ENCODE assay signal across 12 cellular contexts in the genomic region with DNA sequence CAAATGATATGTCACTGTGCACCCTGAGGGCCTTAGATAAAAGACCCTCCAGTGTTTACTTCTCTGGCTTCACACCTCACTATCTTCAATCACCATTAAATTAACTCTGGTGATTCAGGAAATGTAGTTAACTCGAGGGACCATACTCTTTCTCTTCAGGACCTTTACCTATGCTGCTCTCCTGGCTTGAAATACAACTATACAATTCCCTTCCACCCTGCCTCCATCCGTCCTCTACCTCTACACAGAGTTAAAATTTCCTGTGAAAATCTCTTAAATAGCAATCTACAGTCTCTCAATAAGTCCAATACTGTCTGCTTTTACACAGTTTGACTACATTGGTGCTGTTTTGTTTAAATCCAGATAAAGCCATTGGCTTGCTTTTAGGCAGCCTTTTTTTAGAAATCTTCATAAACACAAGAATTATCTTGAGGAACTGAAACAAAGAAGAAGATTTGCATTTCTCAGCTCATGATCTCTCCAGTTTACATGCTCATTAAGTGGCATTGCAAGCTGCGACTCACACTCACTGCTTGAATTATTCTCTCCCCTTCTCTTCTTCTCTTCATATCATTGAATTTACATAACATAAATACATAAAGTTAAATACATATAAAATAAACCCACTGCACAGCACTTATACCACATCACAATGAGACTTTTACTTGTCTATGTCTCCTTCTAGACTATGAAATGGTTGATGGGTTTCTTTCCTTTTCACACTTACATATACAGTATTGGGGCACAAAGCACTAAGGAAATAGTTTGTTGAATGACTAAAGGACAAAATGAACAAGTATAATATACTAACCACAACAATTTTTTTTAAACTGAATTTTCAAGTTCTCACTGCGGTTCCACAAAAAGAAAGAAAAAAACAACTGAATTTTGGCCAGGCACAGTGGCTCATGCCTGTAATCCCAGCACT.
A peak's percentile ranks its signal among the peaks of the same experiment; 100 is the strongest.
DNase-seq lines count a peak whose midpoint lies in the region; ATAC-seq and TF ChIP-seq lines count a peak whose summit lies in the region.
"Had no signal": no experiment of that assay in that cellular context is flagged by ENCODE, and none has a peak within 500 bp of the region (broad histone marks: within the 10 kb centered on the region; RNA-seq: fewer than 3 reads in every experiment).

No MANE protein-coding gene starts in this region.

- peaks cover 8% of the 10 kb centered on the region in 2 experiments for H3K4me1 Mint-ChIP-seq in H9
- H3K4me1 Mint-ChIP-seq: activated T-helper 17 cell treated with anti-CD3 and anti-CD28 coated beads, Interleukin-2, amount 50 U/mL, for 72 hours had no signal

- peaks cover 0 to 4% (median 0%) of the 10 kb centered on the region in 3 experiments; a peak in 1 of 7 replicates for H3K36me3 Mint-ChIP-seq in H9 (ENCODE audit: insufficient read depth in 1 of 3, low read depth in 3 of 3)

- H3K79me1 ChIP-seq in H9 (ENCODE audit: insufficient read depth, low read depth, low read length, poor library complexity, severe bottlenecking) = no peaks in the 10 kb centered on the region

- H3K23me2 ChIP-seq in H9 (ENCODE audit: insufficient read length, low read depth, low read length, poor library complexity, severe bottlenecking) = no peaks in the 10 kb centered on the region

- H3K4ac ChIP-seq in H9 (ENCODE audit: low read depth, low read length) = no peak overlapping the region

- H2AK5ac ChIP-seq in H9 (ENCODE audit: insufficient read length, low read length) = no peak overlapping the region

- no peak overlapping the region for H2BK120ac ChIP-seq in H9 (ENCODE audit: low read depth, low read length, poor library complexity, severe bottlenecking)

- no peak overlapping the region for H2AFZ ChIP-seq in H9 (ENCODE audit: low read length)
- H2AFZ ChIP-seq in smooth muscle cell (ENCODE audit: low read depth) = peak overlapping the region; percentile 5

- no peak overlapping the region for H2BK15ac ChIP-seq in H9 (ENCODE audit: low read depth, low read length)

- H3K14ac ChIP-seq in H9 (ENCODE audit: insufficient read depth, low read length) = no peak overlapping the region

- no peak overlapping the region for H3K23ac ChIP-seq in H9 (ENCODE audit: insufficient read length, low read depth, low read length)

- WGBS in H9 (ENCODE audit: extremely low coverage, insufficient read length, low lambda C conversion rate) = no CpG with 5 or more reads among the region's 4 CpGs
- WGBS in smooth muscle cell (ENCODE audit: low lambda C conversion rate) = 61% methylated on average over 4 of the region's 4 CpGs
- WGBS in spleen, 5 donors = 40 to 57% (median 45%) methylated on average over 4 of the region's 4 CpGs

- H3K79me2 ChIP-seq in H9 (ENCODE audit: insufficient read depth, low read length) = no peaks in the 10 kb centered on the region
- no peaks in the 10 kb centered on the region for H3K79me2 ChIP-seq in smooth muscle cell (ENCODE audit: low read depth)

- no peak overlapping the region for H3K18ac ChIP-seq in H9 (ENCODE audit: insufficient read length, low read depth, low read length)

- no peak overlapping the region for H3K9ac ChIP-seq in H9 (ENCODE audit: extremely low read depth, insufficient read length, low read length)
- H3K9ac ChIP-seq in smooth muscle cell (ENCODE audit: low read depth) = no peak overlapping the region

- intact Hi-C loops in spleen (cut with DNase I; ENCODE audit: low total_unique reads) = no loop called here

- no peak overlapping the region for H3K56ac ChIP-seq in H9 (ENCODE audit: insufficient read length, low read depth, low read length)

- H3K27me3 ChIP-seq in H9 (ENCODE audit: insufficient read depth, low read length) (no peaks in the 10 kb centered on the region), smooth muscle cell (ENCODE audit: low read depth) (no peaks in the 10 kb centered on the region), spleen (replicated peaks in 1 of 7) (no peaks in the 10 kb centered on the region)
- H3K27me3 ChIP-seq: colonic mucosa, stomach had no signal

- H3K27ac ChIP-seq in H9 (ENCODE audit: insufficient read length, low read depth, low read length) (no peak overlapping the region), smooth muscle cell (ENCODE audit: low read depth) (no peak overlapping the region), spleen (peak overlapping the region in 4 of 8 donors; percentile 29 to 57 (median 42))
- H3K27ac ChIP-seq: colonic mucosa, skin epidermis, stomach had no signal

- H2BK20ac ChIP-seq in H9 (ENCODE audit: low read depth, low read length, poor library complexity, severe bottlenecking) = no peak overlapping the region

- no peak overlapping the region for H4K8ac ChIP-seq in H9 (replicated peaks; ENCODE audit: insufficient read length, low read depth, low read length)

- H3K9me3 ChIP-seq in H9 (ENCODE audit: control insufficient read depth, low read depth, low read length) = no peaks in the 10 kb centered on the region
- no peaks in the 10 kb centered on the region for H3K9me3 ChIP-seq in smooth muscle cell (replicated peaks; ENCODE audit: low read depth)
- no peaks in the 10 kb centered on the region for H3K9me3 ChIP-seq in spleen
- H3K9me3 ChIP-seq: colonic mucosa, stomach had no signal

- H2BK5ac ChIP-seq in H9 (ENCODE audit: insufficient read length, low read length) = no peak overlapping the region

- H3F3A ChIP-seq in smooth muscle cell (ENCODE audit: low read depth) = no peaks in the 10 kb centered on the region

- no peaks in the 10 kb centered on the region for H3K9me3 Mint-ChIP-seq in H9
- H3K9me3 Mint-ChIP-seq: activated T-helper 17 cell treated with anti-CD3 and anti-CD28 coated beads, Interleukin-2, amount 50 U/mL, for 72 hours had no signal

- no peak overlapping the region for H2BK12ac ChIP-seq in H9 (ENCODE audit: insufficient read length, low read depth, low read length)

- no peak overlapping the region for H3T11ph ChIP-seq in H9 (ENCODE audit: low read length)

- no peak overlapping the region for H3K4me3 ChIP-seq in smooth muscle cell
- no peak overlapping the region for H3K4me3 ChIP-seq in spleen
- H3K4me3 ChIP-seq: colonic mucosa, skin epidermis, stomach had no signal

- H3K36me3 ChIP-seq in smooth muscle cell (ENCODE audit: low read depth) (no peaks in the 10 kb centered on the region), spleen (no peaks in the 10 kb centered on the region)
- H3K36me3 ChIP-seq: colonic mucosa, stomach had no signal

- H3K27me3 Mint-ChIP-seq in H9 (ENCODE audit: low read depth) = no peaks in the 10 kb centered on the region

- peak overlapping the region in 2 of 3 experiments; percentile 14 to 49; a peak in 3 of 7 replicates for H3K27ac Mint-ChIP-seq in H9
- H3K27ac Mint-ChIP-seq: activated T-helper 17 cell treated with anti-CD3 and anti-CD28 coated beads, Interleukin-2, amount 50 U/mL, for 72 hours had no signal

- H3K4me2 ChIP-seq in H9 (ENCODE audit: insufficient read depth, insufficient read length, low read length) (no peak overlapping the region), smooth muscle cell (no peak overlapping the region)

- peak; percentile 98 for ATAC-seq in GM19035 (IDR thresholded peaks at IDR 0.05; ENCODE audit: unreplicated experiment)
- peak; percentile 96 for ATAC-seq in HG03432 (IDR thresholded peaks at IDR 0.05; ENCODE audit: unreplicated experiment)
- ATAC-seq: activated T-helper 17 cell treated with anti-CD3 and anti-CD28 coated beads, Interleukin-2, amount 50 U/mL, for 72 hours had no signal

- no peaks in the 10 kb centered on the region for H3K4me1 ChIP-seq in H9 (ENCODE audit: insufficient read depth, low read length)
- no peaks in the 10 kb centered on the region for H3K4me1 ChIP-seq in smooth muscle cell (ENCODE audit: low read depth)
- peaks cover 0 to 16% (median 0%) of the 10 kb centered on the region in 6 donors for H3K4me1 ChIP-seq in spleen
- H3K4me1 ChIP-seq: colonic mucosa, stomach had no signal

- DNase-seq in H9 (no peak), smooth muscle cell (lab: John Stamatoyannopoulos, UW; ENCODE audit: unreplicated experiment) (no peak), spleen (no peak), HuH-7 (ENCODE audit: low spot score) (no peak)
- DNase-seq in activated CD4-positive, alpha-beta T cell treated with anti-CD3 and anti-CD28 coated beads, Interleukin-2, amount 50 U/mL, for 1 hour = no peak
- DNase-seq: colonic mucosa, NCI-H524, stomach had no signal

- no peak overlapping the region for H4K91ac ChIP-seq in H9 (ENCODE audit: insufficient read length, low read depth, low read length)

- TF ChIP-seq POLR2A in spleen (IDR thresholded peaks at IDR 0.05) = no peak

- TF ChIP-seq CTCF in H9 (conservative IDR thresholded peaks at IDR 0.05) = no peak
- no peak for TF ChIP-seq CTCF in smooth muscle cell (IDR thresholded peaks at IDR 0.05; ENCODE audit: borderline replicate concordance, insufficient read depth, poor library complexity, severe bottlenecking)
- no peak for TF ChIP-seq CTCF in spleen (IDR thresholded peaks at IDR 0.05 in 8 of 11, conservative IDR thresholded peaks at IDR 0.05 in 3 of 11)

- no peaks in the 10 kb centered on the region for H4K20me1 ChIP-seq in H9 (ENCODE audit: control insufficient read depth, insufficient read depth, insufficient read length)
- no peaks in the 10 kb centered on the region for H4K20me1 ChIP-seq in smooth muscle cell (ENCODE audit: low read depth)

- H4K5ac ChIP-seq in H9 (ENCODE audit: insufficient read length, low read depth, low read length) = no peak overlapping the region

- no peak overlapping the region for H3K4me3 Mint-ChIP-seq in H9
- H3K4me3 Mint-ChIP-seq: activated T-helper 17 cell treated with anti-CD3 and anti-CD28 coated beads, Interleukin-2, amount 50 U/mL, for 72 hours had no signal
